Comparison of ENCODE assay signal across 9 cellular contexts in genomic region chr9:76099516-76099915, GRCh38.
"Had no signal": no experiment of that assay in that cellular context is flagged by ENCODE, and none has a peak within 500 bp of the region (broad histone marks: within the 10 kb centered on the region; RNA-seq: fewer than 3 reads in every experiment).

No MANE protein-coding gene starts in this region.

- H3K9me3 ChIP-seq: HAP-1 had no signal

- H3K27ac Mint-ChIP-seq: HFFc6 had no signal

- H3K4me3 ChIP-seq: GM23248, HAP-1, K562 had no signal

- DNase-seq: GM23248, GOT3, H7, HFFc6, IMR-90 had no signal

- ATAC-seq: HCT116, K562 had no signal

- H3K4me1 ChIP-seq: HAP-1 had no signal

- H3K27ac ChIP-seq: GM23248, HL-60 had no signal

- H3K36me3 ChIP-seq: HAP-1 had no signal

- H3K9ac ChIP-seq: GM23248 had no signal

- H3K4me3 Mint-ChIP-seq: HFFc6 had no signal
